18 cellular contexts compared by ENCODE assay signal in genomic region chr15:99480223-99480810, GRCh38.
"Had no signal": no experiment of that assay in that cellular context is flagged by ENCODE, and none has a peak within 500 bp of the region (broad histone marks: within the 10 kb centered on the region; RNA-seq: fewer than 3 reads in every experiment).

No MANE protein-coding gene starts in this region.

- H3K36me3 Mint-ChIP-seq: activated naive CD8-positive, alpha-beta T cell treated with anti-CD3 and anti-CD28 coated beads for 36 hours had no signal

- H3K36me3 ChIP-seq: gastroesophageal sphincter, heart left ventricle, left lung, suprapubic skin, transverse colon had no signal

- H3K27ac ChIP-seq: epithelial cell of prostate, gastroesophageal sphincter, heart left ventricle, left lung, suprapubic skin, transverse colon had no signal

- H3K9me3 Mint-ChIP-seq: activated CD4-positive, alpha-beta T cell treated with anti-CD3 and anti-CD28 coated beads, Interleukin-2, amount 10 ng/mL, durations not matched to agents 7 days and 5 days; activated naive CD8-positive, alpha-beta T cell treated with anti-CD3 and anti-CD28 coated beads for 36 hours; activated T-helper 1 cell treated with anti-CD3 and anti-CD28 coated beads, Interleukin-12 subunit alpha, Interleukin-12 subunit beta, Interleukin-2, Interleukin-4 antibody, amounts not matched to agents 30 ng/mL and 10 ng/mL and 1 ng/mL, durations not matched to agents 14 hours and 24 hours and 36 hours; endodermal cell; stimulated activated naive CD8-positive, alpha-beta T cell treated with anti-CD3 and anti-CD28 coated beads, Interleukin-15, amount 100 ng/mL, for 72 hours; T-helper 1 cell treated with Interleukin-12 subunit alpha and Interleukin-12 subunit beta and Interleukin-4 antibody, amounts not matched to agents 30 μg/mL and 1 μg/mL, for 36 hours had no signal

- H3K27ac Mint-ChIP-seq: activated CD4-positive, alpha-beta T cell treated with anti-CD3 and anti-CD28 coated beads, Interleukin-2, amount 10 ng/mL, durations not matched to agents 7 days and 5 days; activated naive CD8-positive, alpha-beta T cell treated with anti-CD3 and anti-CD28 coated beads for 36 hours; activated T-helper 1 cell treated with anti-CD3 and anti-CD28 coated beads, Interleukin-12 subunit alpha, Interleukin-12 subunit beta, Interleukin-2, Interleukin-4 antibody, amounts not matched to agents 30 ng/mL and 10 ng/mL and 1 ng/mL, durations not matched to agents 14 hours and 24 hours and 36 hours; endodermal cell; progenitor cell of endocrine pancreas; stimulated activated naive CD8-positive, alpha-beta T cell treated with anti-CD3 and anti-CD28 coated beads, Interleukin-15, amount 100 ng/mL, for 72 hours; T-helper 1 cell treated with Interleukin-12 subunit alpha and Interleukin-12 subunit beta and Interleukin-4 antibody, amounts not matched to agents 30 μg/mL and 1 μg/mL, for 36 hours had no signal

- H3K9me3 ChIP-seq: gastroesophageal sphincter, heart left ventricle, left lung, suprapubic skin, transverse colon had no signal

- H3K4me3 Mint-ChIP-seq: activated CD4-positive, alpha-beta T cell treated with anti-CD3 and anti-CD28 coated beads, Interleukin-2, amount 10 ng/mL, durations not matched to agents 7 days and 5 days; activated naive CD8-positive, alpha-beta T cell treated with anti-CD3 and anti-CD28 coated beads for 36 hours; activated T-helper 1 cell treated with anti-CD3 and anti-CD28 coated beads, Interleukin-12 subunit alpha, Interleukin-12 subunit beta, Interleukin-2, Interleukin-4 antibody, amounts not matched to agents 30 ng/mL and 10 ng/mL and 1 ng/mL, durations not matched to agents 14 hours and 24 hours and 36 hours; endodermal cell; stimulated activated naive CD8-positive, alpha-beta T cell treated with anti-CD3 and anti-CD28 coated beads, Interleukin-15, amount 100 ng/mL, for 72 hours; T-helper 1 cell treated with Interleukin-12 subunit alpha and Interleukin-12 subunit beta and Interleukin-4 antibody, amounts not matched to agents 30 μg/mL and 1 μg/mL, for 36 hours had no signal

- DNase-seq: activated CD4-positive, alpha-beta T cell treated with anti-CD3 and anti-CD28 coated beads, Interleukin-2, amount 10 ng/mL, durations not matched to agents 7 days and 5 days; activated gamma-delta T cell treated with Interleukin-2 at 50 U/mL for 16 hours; activated naive CD8-positive, alpha-beta T cell treated with anti-CD3 and anti-CD28 coated beads for 36 hours; activated T-cell treated with anti-CD3 and anti-CD28 coated beads for 4 hours; amniotic stem cell; endodermal cell; heart left ventricle; left lung; occipital lobe; stimulated activated naive CD8-positive, alpha-beta T cell treated with anti-CD3 and anti-CD28 coated beads, Interleukin-15, amount 100 ng/mL, for 72 hours; transverse colon had no signal

- H3K4me3 ChIP-seq: gastroesophageal sphincter, heart left ventricle, left lung, suprapubic skin, transverse colon had no signal

- H3K27me3 ChIP-seq: gastroesophageal sphincter, heart left ventricle, suprapubic skin, transverse colon had no signal

- H3K27me3 Mint-ChIP-seq: activated CD4-positive, alpha-beta T cell treated with anti-CD3 and anti-CD28 coated beads, Interleukin-2, amount 10 ng/mL, durations not matched to agents 7 days and 5 days; activated naive CD8-positive, alpha-beta T cell treated with anti-CD3 and anti-CD28 coated beads for 36 hours; stimulated activated naive CD8-positive, alpha-beta T cell treated with anti-CD3 and anti-CD28 coated beads, Interleukin-15, amount 100 ng/mL, for 72 hours had no signal

- ATAC-seq: activated CD4-positive, CD25-positive, alpha-beta regulatory T cell treated with anti-CD3 and anti-CD28 coated beads, Interleukin-2, amount 50 U/mL, for 24 hours; gastroesophageal sphincter; heart left ventricle; left lung; stimulated activated naive CD8-positive, alpha-beta T cell treated with anti-CD3 and anti-CD28 coated beads, Interleukin-15, amount 100 ng/mL, for 72 hours had no signal
